1 cellular context compared by ENCODE assay signal in the genomic region with DNA sequence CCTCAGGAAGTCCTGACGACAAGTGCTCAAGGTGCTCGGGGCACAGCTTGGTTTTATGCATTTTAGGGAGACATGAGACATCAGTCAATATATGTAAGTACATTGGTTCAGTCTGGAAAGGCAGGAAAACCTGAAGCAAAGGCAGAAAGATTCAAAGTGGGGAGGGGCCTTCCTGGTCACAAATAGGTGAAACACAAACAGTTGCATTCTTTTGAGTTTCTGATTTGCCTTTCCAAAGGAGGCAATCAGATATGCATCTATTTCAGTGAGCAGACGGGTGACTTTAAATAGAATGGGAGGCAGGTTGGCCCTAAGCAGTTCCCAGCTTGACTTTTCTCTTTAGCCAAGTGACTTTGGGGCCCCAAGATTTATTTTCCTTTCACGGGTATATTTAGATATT.
TF ChIP-seq lines count a peak whose summit lies in the region.

No MANE protein-coding gene starts in this region.

TF ChIP-seq in GM12891, 5 proteins besides CTCF, POLR2A, EP300 and RAD21:
- no peak for TF ChIP-seq TAF1 (IDR thresholded peaks at IDR 0.05; ENCODE audit: low read depth, low read length)
- no peak for TF ChIP-seq POU2F2 (IDR thresholded peaks at IDR 0.05; ENCODE audit: low read depth, low read length)
- TF ChIP-seq PAX5 (IDR thresholded peaks at IDR 0.05; ENCODE audit: insufficient read depth, low read length, severe bottlenecking), result no peak
- no peak for TF ChIP-seq POLR2AphosphoS5 (IDR thresholded peaks at IDR 0.05; ENCODE audit: low read depth, low read length)
- no peak for TF ChIP-seq SPI1 (IDR thresholded peaks at IDR 0.05; ENCODE audit: low read depth, low read length)
